ENCODE assay signal across 1 cellular context in the genomic region with DNA sequence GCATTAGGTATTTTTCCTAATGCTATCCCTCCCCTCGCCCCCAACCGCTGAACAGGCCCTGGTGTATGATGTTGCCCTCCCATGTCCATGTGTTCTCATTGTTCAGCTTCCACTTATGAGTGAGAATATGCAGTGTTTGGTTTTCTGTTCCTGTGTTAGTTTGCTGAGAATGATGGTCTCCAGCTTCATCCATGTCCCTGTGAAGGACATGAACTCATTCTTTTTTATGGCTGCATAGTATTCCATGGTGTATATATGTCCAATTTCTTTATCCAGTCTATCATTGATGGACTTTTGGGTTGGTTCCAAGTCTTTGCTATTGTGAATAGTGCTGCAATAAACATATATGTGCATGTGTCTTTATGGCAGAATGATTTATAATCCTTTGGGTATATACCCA. TPM values are rescaled to one million over a fixed set of nuclear protein-coding genes. Genes with fewer than 3 reads are reported as not detected.
"Had no signal": no experiment of that assay in that cellular context is flagged by ENCODE, and none has a peak within 500 bp of the region (broad histone marks: within the 10 kb centered on the region; RNA-seq: fewer than 3 reads in every experiment).

No MANE protein-coding gene starts in this region.

RNA-seq across cellular contexts. Expression of a gene that starts 43.0 kb away (rescaled TPM):
- total RNA-seq: LHCN-M2 had no signal
